ENCODE assay signal across 1 cellular context in genomic region chr2:235050992-235051351, GRCh38.
TF ChIP-seq lines count a peak whose summit lies in the region.

No MANE protein-coding gene starts in this region.

TF ChIP-seq in HCT116, 20 proteins besides CTCF, POLR2A, EP300 and RAD21 (continued from another document):
- TF ChIP-seq, protein P1, sequence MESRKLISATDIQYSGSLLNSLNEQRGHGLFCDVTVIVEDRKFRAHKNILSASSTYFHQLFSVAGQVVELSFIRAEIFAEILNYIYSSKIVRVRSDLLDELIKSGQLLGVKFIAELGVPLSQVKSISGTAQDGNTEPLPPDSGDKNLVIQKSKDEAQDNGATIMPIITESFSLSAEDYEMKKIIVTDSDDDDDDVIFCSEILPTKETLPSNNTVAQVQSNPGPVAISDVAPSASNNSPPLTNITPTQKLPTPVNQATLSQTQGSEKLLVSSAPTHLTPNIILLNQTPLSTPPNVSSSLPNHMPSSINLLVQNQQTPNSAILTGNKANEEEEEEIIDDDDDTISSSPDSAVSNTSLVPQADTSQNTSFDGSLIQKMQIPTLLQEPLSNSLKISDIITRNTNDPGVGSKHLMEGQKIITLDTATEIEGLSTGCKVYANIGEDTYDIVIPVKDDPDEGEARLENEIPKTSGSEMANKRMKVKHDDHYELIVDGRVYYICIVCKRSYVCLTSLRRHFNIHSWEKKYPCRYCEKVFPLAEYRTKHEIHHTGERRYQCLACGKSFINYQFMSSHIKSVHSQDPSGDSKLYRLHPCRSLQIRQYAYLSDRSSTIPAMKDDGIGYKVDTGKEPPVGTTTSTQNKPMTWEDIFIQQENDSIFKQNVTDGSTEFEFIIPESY (IDR thresholded peaks at IDR 0.05; ENCODE audit: extremely low read depth, insufficient replicate concordance, low read length) = no peak
